Comparison of ENCODE assay signal across 1 cellular context in genomic region chr4:75940692-75941253, GRCh38.
TF ChIP-seq lines count a peak whose summit lies in the region.

TSS of gene NAAA (minus strand) at chr4:75941013. CDS start at chr4:75940949, 64 bp downstream.

TF ChIP-seq in WTC11, 78 proteins besides CTCF, POLR2A, EP300 and RAD21 (continued from another document and continues in another):
- TF ChIP-seq, protein P1, sequence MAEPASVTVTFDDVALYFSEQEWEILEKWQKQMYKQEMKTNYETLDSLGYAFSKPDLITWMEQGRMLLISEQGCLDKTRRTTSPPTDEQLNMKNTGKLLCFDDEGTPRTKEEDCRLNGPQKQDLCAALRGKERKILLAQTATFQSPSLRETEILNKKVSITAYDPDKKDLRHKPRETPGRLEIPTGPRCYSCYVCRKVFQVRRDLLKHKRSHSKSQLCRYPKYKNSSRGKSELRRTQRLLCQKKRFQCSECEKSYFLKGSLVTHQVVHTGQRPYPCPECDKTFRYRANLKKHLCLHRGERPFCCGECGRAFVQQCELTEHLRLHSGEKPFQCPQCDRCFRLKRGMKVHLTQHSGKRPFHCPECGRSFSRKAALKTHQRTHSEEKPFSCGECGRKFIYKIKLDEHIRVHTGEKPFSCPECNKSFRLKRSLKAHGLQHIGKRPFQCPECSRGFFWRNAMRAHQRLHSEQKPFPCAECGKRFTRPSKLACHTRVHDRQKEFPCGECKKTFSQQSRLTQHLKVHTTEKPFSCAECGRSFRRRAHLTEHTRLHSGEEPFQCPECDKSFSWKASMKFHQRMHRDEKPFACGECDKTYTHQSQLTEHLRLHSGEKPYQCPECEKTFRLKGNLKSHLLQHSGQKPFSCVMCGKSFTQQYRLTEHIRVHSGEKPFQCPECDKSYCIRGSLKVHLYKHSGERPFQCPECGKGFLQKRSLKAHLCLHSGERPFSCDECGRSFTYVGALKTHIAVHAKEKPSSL (CRISPR knock-in tag; conservative IDR thresholded peaks at IDR 0.05), result no peak
- no peak for TF ChIP-seq ELF4 (CRISPR knock-in tag; IDR thresholded peaks at IDR 0.05; ENCODE audit: low read depth)
- TF ChIP-seq, protein P2, sequence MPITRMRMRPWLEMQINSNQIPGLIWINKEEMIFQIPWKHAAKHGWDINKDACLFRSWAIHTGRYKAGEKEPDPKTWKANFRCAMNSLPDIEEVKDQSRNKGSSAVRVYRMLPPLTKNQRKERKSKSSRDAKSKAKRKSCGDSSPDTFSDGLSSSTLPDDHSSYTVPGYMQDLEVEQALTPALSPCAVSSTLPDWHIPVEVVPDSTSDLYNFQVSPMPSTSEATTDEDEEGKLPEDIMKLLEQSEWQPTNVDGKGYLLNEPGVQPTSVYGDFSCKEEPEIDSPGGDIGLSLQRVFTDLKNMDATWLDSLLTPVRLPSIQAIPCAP (CRISPR knock-in tag; IDR thresholded peaks at IDR 0.05), result no peak
- TF ChIP-seq FOXJ3 (CRISPR knock-in tag; IDR thresholded peaks at IDR 0.05; ENCODE audit: borderline replicate concordance), result no peak
- TF ChIP-seq HMGA2 (CRISPR knock-in tag; IDR thresholded peaks at IDR 0.05), result no peak
- no peak; the same call in 1 of the 2 replicates for TF ChIP-seq ZBTB43 (CRISPR knock-in tag; IDR thresholded peaks at IDR 0.05)
- no peak for TF ChIP-seq JAZF1 (CRISPR knock-in tag; IDR thresholded peaks at IDR 0.05)
- TF ChIP-seq ZNF671 (CRISPR knock-in tag; IDR thresholded peaks at IDR 0.05), result no peak
- TF ChIP-seq FOXP1 (CRISPR knock-in tag; IDR thresholded peaks at IDR 0.05; ENCODE audit: borderline replicate concordance), result no peak
- TF ChIP-seq, protein P3, sequence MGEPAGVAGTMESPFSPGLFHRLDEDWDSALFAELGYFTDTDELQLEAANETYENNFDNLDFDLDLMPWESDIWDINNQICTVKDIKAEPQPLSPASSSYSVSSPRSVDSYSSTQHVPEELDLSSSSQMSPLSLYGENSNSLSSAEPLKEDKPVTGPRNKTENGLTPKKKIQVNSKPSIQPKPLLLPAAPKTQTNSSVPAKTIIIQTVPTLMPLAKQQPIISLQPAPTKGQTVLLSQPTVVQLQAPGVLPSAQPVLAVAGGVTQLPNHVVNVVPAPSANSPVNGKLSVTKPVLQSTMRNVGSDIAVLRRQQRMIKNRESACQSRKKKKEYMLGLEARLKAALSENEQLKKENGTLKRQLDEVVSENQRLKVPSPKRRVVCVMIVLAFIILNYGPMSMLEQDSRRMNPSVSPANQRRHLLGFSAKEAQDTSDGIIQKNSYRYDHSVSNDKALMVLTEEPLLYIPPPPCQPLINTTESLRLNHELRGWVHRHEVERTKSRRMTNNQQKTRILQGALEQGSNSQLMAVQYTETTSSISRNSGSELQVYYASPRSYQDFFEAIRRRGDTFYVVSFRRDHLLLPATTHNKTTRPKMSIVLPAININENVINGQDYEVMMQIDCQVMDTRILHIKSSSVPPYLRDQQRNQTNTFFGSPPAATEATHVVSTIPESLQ (CRISPR knock-in tag; IDR thresholded peaks at IDR 0.05), result no peak
- no peak for TF ChIP-seq ZNF281 (CRISPR knock-in tag; IDR thresholded peaks at IDR 0.05)
- no peak for TF ChIP-seq PRRX2 (CRISPR knock-in tag; IDR thresholded peaks at IDR 0.05)
- no peak for TF ChIP-seq MXD4 (CRISPR knock-in tag; IDR thresholded peaks at IDR 0.05; ENCODE audit: borderline replicate concordance)
- TF ChIP-seq, protein P4, sequence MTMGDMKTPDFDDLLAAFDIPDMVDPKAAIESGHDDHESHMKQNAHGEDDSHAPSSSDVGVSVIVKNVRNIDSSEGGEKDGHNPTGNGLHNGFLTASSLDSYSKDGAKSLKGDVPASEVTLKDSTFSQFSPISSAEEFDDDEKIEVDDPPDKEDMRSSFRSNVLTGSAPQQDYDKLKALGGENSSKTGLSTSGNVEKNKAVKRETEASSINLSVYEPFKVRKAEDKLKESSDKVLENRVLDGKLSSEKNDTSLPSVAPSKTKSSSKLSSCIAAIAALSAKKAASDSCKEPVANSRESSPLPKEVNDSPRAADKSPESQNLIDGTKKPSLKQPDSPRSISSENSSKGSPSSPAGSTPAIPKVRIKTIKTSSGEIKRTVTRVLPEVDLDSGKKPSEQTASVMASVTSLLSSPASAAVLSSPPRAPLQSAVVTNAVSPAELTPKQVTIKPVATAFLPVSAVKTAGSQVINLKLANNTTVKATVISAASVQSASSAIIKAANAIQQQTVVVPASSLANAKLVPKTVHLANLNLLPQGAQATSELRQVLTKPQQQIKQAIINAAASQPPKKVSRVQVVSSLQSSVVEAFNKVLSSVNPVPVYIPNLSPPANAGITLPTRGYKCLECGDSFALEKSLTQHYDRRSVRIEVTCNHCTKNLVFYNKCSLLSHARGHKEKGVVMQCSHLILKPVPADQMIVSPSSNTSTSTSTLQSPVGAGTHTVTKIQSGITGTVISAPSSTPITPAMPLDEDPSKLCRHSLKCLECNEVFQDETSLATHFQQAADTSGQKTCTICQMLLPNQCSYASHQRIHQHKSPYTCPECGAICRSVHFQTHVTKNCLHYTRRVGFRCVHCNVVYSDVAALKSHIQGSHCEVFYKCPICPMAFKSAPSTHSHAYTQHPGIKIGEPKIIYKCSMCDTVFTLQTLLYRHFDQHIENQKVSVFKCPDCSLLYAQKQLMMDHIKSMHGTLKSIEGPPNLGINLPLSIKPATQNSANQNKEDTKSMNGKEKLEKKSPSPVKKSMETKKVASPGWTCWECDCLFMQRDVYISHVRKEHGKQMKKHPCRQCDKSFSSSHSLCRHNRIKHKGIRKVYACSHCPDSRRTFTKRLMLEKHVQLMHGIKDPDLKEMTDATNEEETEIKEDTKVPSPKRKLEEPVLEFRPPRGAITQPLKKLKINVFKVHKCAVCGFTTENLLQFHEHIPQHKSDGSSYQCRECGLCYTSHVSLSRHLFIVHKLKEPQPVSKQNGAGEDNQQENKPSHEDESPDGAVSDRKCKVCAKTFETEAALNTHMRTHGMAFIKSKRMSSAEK (CRISPR knock-in tag; IDR thresholded peaks at IDR 0.05; ENCODE audit: borderline replicate concordance), result no peak
- TF ChIP-seq E2F5 (CRISPR knock-in tag; IDR thresholded peaks at IDR 0.05), result 0 out of 2 replicates have a peak, but pooled peaks have one; percentile 59
- no peak for TF ChIP-seq SMAD3 (CRISPR knock-in tag; IDR thresholded peaks at IDR 0.05; ENCODE audit: borderline replicate concordance)
- TF ChIP-seq GABPB1 (CRISPR knock-in tag; IDR thresholded peaks at IDR 0.05), result 0 out of 2 replicates have a peak, but pooled peaks have one; percentile 26
- TF ChIP-seq, protein P5, sequence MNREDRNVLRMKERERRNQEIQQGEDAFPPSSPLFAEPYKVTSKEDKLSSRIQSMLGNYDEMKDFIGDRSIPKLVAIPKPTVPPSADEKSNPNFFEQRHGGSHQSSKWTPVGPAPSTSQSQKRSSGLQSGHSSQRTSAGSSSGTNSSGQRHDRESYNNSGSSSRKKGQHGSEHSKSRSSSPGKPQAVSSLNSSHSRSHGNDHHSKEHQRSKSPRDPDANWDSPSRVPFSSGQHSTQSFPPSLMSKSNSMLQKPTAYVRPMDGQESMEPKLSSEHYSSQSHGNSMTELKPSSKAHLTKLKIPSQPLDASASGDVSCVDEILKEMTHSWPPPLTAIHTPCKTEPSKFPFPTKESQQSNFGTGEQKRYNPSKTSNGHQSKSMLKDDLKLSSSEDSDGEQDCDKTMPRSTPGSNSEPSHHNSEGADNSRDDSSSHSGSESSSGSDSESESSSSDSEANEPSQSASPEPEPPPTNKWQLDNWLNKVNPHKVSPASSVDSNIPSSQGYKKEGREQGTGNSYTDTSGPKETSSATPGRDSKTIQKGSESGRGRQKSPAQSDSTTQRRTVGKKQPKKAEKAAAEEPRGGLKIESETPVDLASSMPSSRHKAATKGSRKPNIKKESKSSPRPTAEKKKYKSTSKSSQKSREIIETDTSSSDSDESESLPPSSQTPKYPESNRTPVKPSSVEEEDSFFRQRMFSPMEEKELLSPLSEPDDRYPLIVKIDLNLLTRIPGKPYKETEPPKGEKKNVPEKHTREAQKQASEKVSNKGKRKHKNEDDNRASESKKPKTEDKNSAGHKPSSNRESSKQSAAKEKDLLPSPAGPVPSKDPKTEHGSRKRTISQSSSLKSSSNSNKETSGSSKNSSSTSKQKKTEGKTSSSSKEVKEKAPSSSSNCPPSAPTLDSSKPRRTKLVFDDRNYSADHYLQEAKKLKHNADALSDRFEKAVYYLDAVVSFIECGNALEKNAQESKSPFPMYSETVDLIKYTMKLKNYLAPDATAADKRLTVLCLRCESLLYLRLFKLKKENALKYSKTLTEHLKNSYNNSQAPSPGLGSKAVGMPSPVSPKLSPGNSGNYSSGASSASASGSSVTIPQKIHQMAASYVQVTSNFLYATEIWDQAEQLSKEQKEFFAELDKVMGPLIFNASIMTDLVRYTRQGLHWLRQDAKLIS (CRISPR knock-in tag; IDR thresholded peaks at IDR 0.05; ENCODE audit: borderline replicate concordance), result no peak
- 0 out of 2 replicates have a peak, but pooled peaks have one; percentile 46 for TF ChIP-seq TEAD1 (CRISPR knock-in tag; IDR thresholded peaks at IDR 0.05)
- no peak for TF ChIP-seq ZNF423 (CRISPR knock-in tag; IDR thresholded peaks at IDR 0.05)
- TF ChIP-seq, protein P6, sequence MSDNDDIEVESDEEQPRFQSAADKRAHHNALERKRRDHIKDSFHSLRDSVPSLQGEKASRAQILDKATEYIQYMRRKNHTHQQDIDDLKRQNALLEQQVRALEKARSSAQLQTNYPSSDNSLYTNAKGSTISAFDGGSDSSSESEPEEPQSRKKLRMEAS (CRISPR knock-in tag; IDR thresholded peaks at IDR 0.05), result peak; percentile 52; the same call in 1 of the 2 replicates
- TF ChIP-seq ZMAT4 (CRISPR knock-in tag; IDR thresholded peaks at IDR 0.05), result no peak
- TF ChIP-seq TCF7 (CRISPR knock-in tag; IDR thresholded peaks at IDR 0.05; ENCODE audit: low read depth), result no peak
- TF ChIP-seq EMX1 (CRISPR knock-in tag; IDR thresholded peaks at IDR 0.05), result no peak
- no peak for TF ChIP-seq E2F1 (CRISPR knock-in tag; IDR thresholded peaks at IDR 0.05)
- TF ChIP-seq ZNF232 (CRISPR knock-in tag; IDR thresholded peaks at IDR 0.05), result no peak
- no peak for TF ChIP-seq RORB (CRISPR knock-in tag; IDR thresholded peaks at IDR 0.05)
- TF ChIP-seq ZNF396 (CRISPR knock-in tag; IDR thresholded peaks at IDR 0.05; ENCODE audit: borderline replicate concordance), result no peak
- TF ChIP-seq, protein P7, sequence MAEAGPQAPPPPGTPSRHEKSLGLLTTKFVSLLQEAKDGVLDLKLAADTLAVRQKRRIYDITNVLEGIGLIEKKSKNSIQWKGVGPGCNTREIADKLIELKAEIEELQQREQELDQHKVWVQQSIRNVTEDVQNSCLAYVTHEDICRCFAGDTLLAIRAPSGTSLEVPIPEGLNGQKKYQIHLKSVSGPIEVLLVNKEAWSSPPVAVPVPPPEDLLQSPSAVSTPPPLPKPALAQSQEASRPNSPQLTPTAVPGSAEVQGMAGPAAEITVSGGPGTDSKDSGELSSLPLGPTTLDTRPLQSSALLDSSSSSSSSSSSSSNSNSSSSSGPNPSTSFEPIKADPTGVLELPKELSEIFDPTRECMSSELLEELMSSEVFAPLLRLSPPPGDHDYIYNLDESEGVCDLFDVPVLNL (CRISPR knock-in tag; IDR thresholded peaks at IDR 0.05; ENCODE audit: borderline replicate concordance, low read depth), result no peak
- TF ChIP-seq NFE2L1 (CRISPR knock-in tag; IDR thresholded peaks at IDR 0.05), result no peak
- 0 out of 2 replicates have a peak, but pooled peaks have one; percentile 29 for TF ChIP-seq KAT7 (CRISPR knock-in tag; IDR thresholded peaks at IDR 0.05; ENCODE audit: borderline replicate concordance)
- no peak for TF ChIP-seq CREB1 (CRISPR knock-in tag; IDR thresholded peaks at IDR 0.05)
- no peak for TF ChIP-seq NFATC4 (CRISPR knock-in tag; IDR thresholded peaks at IDR 0.05)
- no peak for TF ChIP-seq IRF2 (CRISPR knock-in tag; IDR thresholded peaks at IDR 0.05; ENCODE audit: borderline replicate concordance, low read depth)
- TF ChIP-seq SOX15 (CRISPR knock-in tag; IDR thresholded peaks at IDR 0.05), result no peak
- no peak for TF ChIP-seq ZNF219 (CRISPR knock-in tag; IDR thresholded peaks at IDR 0.05; ENCODE audit: borderline replicate concordance)
- TF ChIP-seq NFYB (CRISPR knock-in tag; conservative IDR thresholded peaks at IDR 0.05; ENCODE audit: low read depth), result no peak
